ENCODE assay signal across 27 cellular contexts in the genomic region with DNA sequence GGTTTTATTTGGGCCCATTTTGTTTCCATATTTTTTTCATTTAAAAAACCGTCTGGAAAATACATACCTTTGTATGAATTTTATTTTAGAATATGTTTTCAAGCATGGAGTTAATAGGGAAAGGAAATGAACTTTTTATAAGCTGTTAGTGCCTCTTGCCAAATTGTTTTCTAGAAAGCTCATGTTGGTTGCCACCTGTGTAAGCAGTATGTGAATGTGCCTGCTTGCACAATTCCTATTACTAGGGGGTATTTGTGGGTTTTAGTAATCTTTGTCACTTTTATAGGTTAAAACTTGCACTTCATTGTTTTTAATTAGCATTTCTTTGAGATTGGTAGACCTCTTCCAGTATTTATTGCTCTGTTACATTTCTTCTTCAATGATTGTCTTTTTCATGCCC.
DNase-seq lines count a peak whose midpoint lies in the region; ATAC-seq, FAIRE-seq and TF ChIP-seq lines count a peak whose summit lies in the region.
"Had no signal": no experiment of that assay in that cellular context is flagged by ENCODE, and none has a peak within 500 bp of the region (broad histone marks: within the 10 kb centered on the region; RNA-seq: fewer than 3 reads in every experiment).

No MANE protein-coding gene starts in this region.

- H3K9ac ChIP-seq in keratinocyte (ENCODE audit: control insufficient read depth, extremely low read depth, insufficient read depth, low read length), result peak overlapping the region; percentile 4
- H3K9ac ChIP-seq: KMS-11 had no signal

- H3K9me3 ChIP-seq in RWPE2 (ENCODE audit: severe bottlenecking), result no peaks in the 10 kb centered on the region
- no peaks in the 10 kb centered on the region for H3K9me3 ChIP-seq in keratinocyte (ENCODE audit: control insufficient read depth, low read depth, low read length)
- H3K9me3 ChIP-seq in suprapubic skin, result no peaks in the 10 kb centered on the region
- no peaks in the 10 kb centered on the region for H3K9me3 ChIP-seq in stomach
- H3K9me3 ChIP-seq: right lobe of liver, SJSA1, upper lobe of left lung had no signal

- dilution Hi-C loops in keratinocyte (cut with MboI; ENCODE audit: extremely low pct_ligation_motif_present, low sequenced_read_pairs), result no loop called here

- TF ChIP-seq POLR2A in suprapubic skin (IDR thresholded peaks at IDR 0.05), result no peak
- no peak for TF ChIP-seq POLR2A in stomach (IDR thresholded peaks at IDR 0.05)

- intact Hi-C loops in stomach (cut with DNase I; ENCODE audit: low total_unique reads), result no loop called here

- H3K27me3 Mint-ChIP-seq in chondrocyte (ENCODE audit: low read depth), result no peaks in the 10 kb centered on the region
- H3K27me3 Mint-ChIP-seq: activated CD4-positive, alpha-beta T cell treated with anti-CD3 and anti-CD28 coated beads for 36 hours had no signal

- no peak for FAIRE-seq in keratinocyte (lab: Jason Lieb, UNC)
- FAIRE-seq: HTR-8/SVneo had no signal

- H2AFZ ChIP-seq in keratinocyte (ENCODE audit: control insufficient read depth, low read length), result no peak overlapping the region
- H2AFZ ChIP-seq: GM23338 had no signal

- H3K4me3 Mint-ChIP-seq in chondrocyte (ENCODE audit: unreplicated experiment), result no peak overlapping the region
- H3K4me3 Mint-ChIP-seq: activated CD4-positive, alpha-beta T cell treated with anti-CD3 and anti-CD28 coated beads for 36 hours; activated T-cell treated with anti-CD3 and anti-CD28 coated beads, Interleukin-2, amount 50 U/mL, for 4 hours; CD4-positive, alpha-beta memory T cell; GM23338; natural killer cell; T-helper 1 cell treated with Interleukin-12 subunit alpha and Interleukin-12 subunit beta and Interleukin-4 antibody, amounts not matched to agents 30 μg/mL and 1 μg/mL, for 36 hours had no signal

- TF ChIP-seq CTCF in RWPE2 (IDR thresholded peaks at IDR 0.05; ENCODE audit: poor library complexity, severe bottlenecking) (no peak), chondrocyte (IDR thresholded peaks at IDR 0.05) (no peak), keratinocyte (optimal IDR thresholded peaks at IDR 0.05 in 1 of 3, IDR thresholded peaks at IDR 0.05 in 1 of 3, conservative IDR thresholded peaks at IDR 0.05 in 1 of 3; ENCODE audit: extremely low read depth in 1 of 3, insufficient read depth in 2 of 3, low read length in 3 of 3) (no peak), suprapubic skin (IDR thresholded peaks at IDR 0.05) (no peak), stomach (IDR thresholded peaks at IDR 0.05) (no peak)

- peaks cover 42% of the 10 kb centered on the region for H3K4me1 Mint-ChIP-seq in chondrocyte (ENCODE audit: low read depth)
- H3K4me1 Mint-ChIP-seq: activated CD4-positive, alpha-beta T cell treated with anti-CD3 and anti-CD28 coated beads for 36 hours; natural killer cell had no signal

- no peaks in the 10 kb centered on the region for H3K9me1 ChIP-seq in keratinocyte (ENCODE audit: control insufficient read depth, extremely low read depth, insufficient read depth, low read length)

- H3K4me3 ChIP-seq in RWPE2 (ENCODE audit: severe bottlenecking) (no peak overlapping the region), keratinocyte (ENCODE audit: control insufficient read depth in 2 of 3, extremely low read depth in 1 of 3, insufficient read depth in 2 of 3, low read depth in 1 of 3, low read length in 3 of 3) (no peak overlapping the region), suprapubic skin (no peak overlapping the region), stomach (no peak overlapping the region)
- H3K4me3 ChIP-seq: GM23338, right lobe of liver, SJSA1, upper lobe of left lung had no signal

- ATAC-seq in RWPE2 (ENCODE audit: low read depth) (no peak), HG03432 (IDR thresholded peaks at IDR 0.05; ENCODE audit: unreplicated experiment) (no peak), GM18858 (IDR thresholded peaks at IDR 0.05; ENCODE audit: unreplicated experiment) (no peak)
- ATAC-seq: activated CD4-positive, alpha-beta T cell treated with anti-CD3 and anti-CD28 coated beads for 36 hours; activated T-cell treated with anti-CD3 and anti-CD28 coated beads, Interleukin-2, amount 50 U/mL, for 4 hours; GM23338; left colon; natural killer cell had no signal

- no peaks in the 10 kb centered on the region for H3K36me3 Mint-ChIP-seq in chondrocyte (ENCODE audit: low read depth)
- H3K36me3 Mint-ChIP-seq: CD4-positive, alpha-beta memory T cell; natural killer cell had no signal

- no peaks in the 10 kb centered on the region for H3K9me3 Mint-ChIP-seq in chondrocyte (ENCODE audit: low read depth)
- H3K9me3 Mint-ChIP-seq: activated T-cell treated with anti-CD3 and anti-CD28 coated beads, Interleukin-2, amount 50 U/mL, for 4 hours; GM23338; natural killer cell; T-helper 1 cell treated with Interleukin-12 subunit alpha and Interleukin-12 subunit beta and Interleukin-4 antibody, amounts not matched to agents 30 μg/mL and 1 μg/mL, for 36 hours had no signal

- 50% methylated on average over 1 of the region's 1 CpG for WGBS in suprapubic skin
- WGBS in stomach, 5 donors, result 64 to 95% (median 85%) methylated on average over 1 of the region's 1 CpG

- peak overlapping the region; percentile 81 for H3K27ac Mint-ChIP-seq in chondrocyte (ENCODE audit: unreplicated experiment)
- H3K27ac Mint-ChIP-seq: activated CD4-positive, alpha-beta T cell treated with anti-CD3 and anti-CD28 coated beads for 36 hours; CD4-positive, alpha-beta memory T cell; GM23338; natural killer cell; T-helper 1 cell treated with Interleukin-12 subunit alpha and Interleukin-12 subunit beta and Interleukin-4 antibody, amounts not matched to agents 30 μg/mL and 1 μg/mL, for 36 hours had no signal

- TF ChIP-seq EP300 in suprapubic skin (IDR thresholded peaks at IDR 0.05) (no peak), stomach (IDR thresholded peaks at IDR 0.05) (no peak)

- H3K27ac ChIP-seq in RWPE2 (ENCODE audit: poor library complexity, severe bottlenecking) (peak overlapping the region; percentile 39), keratinocyte (ENCODE audit: control insufficient read depth, insufficient read depth, low read length) (peak overlapping the region; percentile 13), suprapubic skin (peak overlapping the region; percentile 28), stomach (no peak overlapping the region)
- H3K27ac ChIP-seq: KMS-11, right lobe of liver, SJSA1 had no signal

- no peak for DNase-seq in RWPE2 (ENCODE audit: low spot score)
- DNase-seq in chondrocyte (ENCODE audit: low spot score), result no peak
- no peak for DNase-seq in keratinocyte (ENCODE audit: low read depth, low spot score)
- no peak for DNase-seq in suprapubic skin (ENCODE audit: low spot score in 2 of 2)
- no peak for DNase-seq in nucleus accumbens (lab: John Stamatoyannopoulos, UW)
- no peak for DNase-seq in stomach
- DNase-seq: activated CD4-positive, alpha-beta T cell treated with anti-CD3 and anti-CD28 coated beads for 36 hours; activated naive CD4-positive, alpha-beta T cell; activated T-cell treated with anti-CD3 and anti-CD28 coated beads, Interleukin-2, amount 50 U/mL, for 4 hours; AML-193; amniotic stem cell; CD4-positive, alpha-beta memory T cell; DMS 273 treated with DMSO at 0.1 percent for 48 hours; foreskin melanocyte; left colon; natural killer cell; NCI-H1694 treated with DMSO at 0.1 percent for 48 hours; NCI-H526; right lobe of liver; upper lobe of left lung had no signal

- H4K20me1 ChIP-seq in keratinocyte (ENCODE audit: control insufficient read depth, extremely low read depth, insufficient read depth, low read length), result no peaks in the 10 kb centered on the region

- H3K4me2 ChIP-seq in keratinocyte (ENCODE audit: control insufficient read depth, extremely low read depth, insufficient read depth, low read depth, low read length), result peak overlapping the region; percentile 19
- H3K4me2 ChIP-seq: GM23338, KMS-11 had no signal

- H3K36me3 ChIP-seq in RWPE2 (ENCODE audit: low read depth) (peaks cover 12% of the 10 kb centered on the region), keratinocyte (ENCODE audit: control insufficient read depth in 2 of 2, extremely low read depth in 1 of 2, insufficient read depth in 2 of 2, low read length in 2 of 2) (peaks cover 0 to 6% of the 10 kb centered on the region in 2 experiments), suprapubic skin (no peaks in the 10 kb centered on the region), stomach (no peaks in the 10 kb centered on the region)
- H3K36me3 ChIP-seq: right lobe of liver, upper lobe of left lung had no signal

- peaks cover 42% of the 10 kb centered on the region for H3K79me2 ChIP-seq in keratinocyte (ENCODE audit: control insufficient read depth, insufficient read depth, low read length)

- H3K4me1 ChIP-seq in RWPE2 (ENCODE audit: insufficient read depth, poor library complexity, severe bottlenecking) (peaks cover 39% of the 10 kb centered on the region), keratinocyte (ENCODE audit: control insufficient read depth, extremely low read depth, insufficient read depth, low read length) (peaks cover 25% of the 10 kb centered on the region), suprapubic skin (peaks cover 22% of the 10 kb centered on the region), stomach (peaks cover 4 to 28% (median 21%) of the 10 kb centered on the region in 4 donors)
- H3K4me1 ChIP-seq: right lobe of liver had no signal

- H3K27me3 ChIP-seq in RWPE2 (ENCODE audit: insufficient read depth, poor library complexity, severe bottlenecking) (no peaks in the 10 kb centered on the region), keratinocyte (ENCODE audit: control insufficient read depth, extremely low read depth, insufficient read depth, low read length) (no peaks in the 10 kb centered on the region), suprapubic skin (no peaks in the 10 kb centered on the region), stomach (no peaks in the 10 kb centered on the region)
- H3K27me3 ChIP-seq: right lobe of liver, SJSA1, upper lobe of left lung had no signal

Comparison
In these comparisons a context has a peak if more than half of its experiments do, and no peak if none do; other contexts are left out.
1. H3K27ac ChIP-seq: peak in RWPE2 (single experiment), keratinocyte (single experiment) and suprapubic skin (single experiment); none in stomach (0 of 5).